16 cellular contexts compared by ENCODE assay signal in the genomic region with DNA sequence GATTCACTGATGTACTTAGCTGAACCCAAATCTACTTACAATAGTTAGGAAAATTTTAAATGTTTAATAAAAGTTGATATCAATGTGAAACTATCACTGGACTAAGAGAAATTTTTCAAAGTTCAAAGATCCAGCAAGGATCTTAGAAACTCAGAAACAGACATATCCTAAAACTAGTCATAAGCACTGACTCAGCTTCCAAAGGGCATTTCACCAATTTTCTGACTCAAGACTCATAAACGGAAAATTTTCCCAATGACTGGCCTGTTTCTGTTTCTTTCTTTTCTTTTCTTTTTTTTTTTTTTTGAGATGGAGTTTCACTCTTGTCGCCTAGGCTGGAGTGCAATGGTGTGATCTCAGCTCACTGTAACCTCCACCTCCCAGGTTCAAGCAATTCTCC.
DNase-seq lines count a peak whose midpoint lies in the region; ATAC-seq and TF ChIP-seq lines count a peak whose summit lies in the region.
"Had no signal": no experiment of that assay in that cellular context is flagged by ENCODE, and none has a peak within 500 bp of the region (broad histone marks: within the 10 kb centered on the region; RNA-seq: fewer than 3 reads in every experiment).

No MANE protein-coding gene starts in this region.

- peak overlapping the region; percentile 68 for H3K27ac Mint-ChIP-seq in activated T-cell treated with anti-CD3 and anti-CD28 coated beads, Interleukin-2, amount 50 U/mL, for 24 hours
- H3K27ac Mint-ChIP-seq in activated T-helper 2 cell treated with anti-CD3 and anti-CD28 coated beads, Interferon-gamma antibody, Interleukin-2, Interleukin-4, amounts not matched to agents 10 μg/mL and 5 μg/mL and 100 μg/mL, durations not matched to agents 14 hours and 24 hours and 36 hours = peak overlapping the region; percentile 11
- H3K27ac Mint-ChIP-seq: activated CD8-positive, alpha-beta T cell treated with anti-CD3 and anti-CD28 coated beads, Interleukin-2, amount 10 ng/mL, durations not matched to agents 7 days and 5 days had no signal

- peaks cover 42% of the 10 kb centered on the region for H3K4me1 Mint-ChIP-seq in activated T-cell treated with anti-CD3 and anti-CD28 coated beads, Interleukin-2, amount 50 U/mL, for 24 hours (ENCODE audit: low read depth)
- H3K4me1 Mint-ChIP-seq in activated T-helper 2 cell treated with anti-CD3 and anti-CD28 coated beads, Interferon-gamma antibody, Interleukin-2, Interleukin-4, amounts not matched to agents 10 μg/mL and 5 μg/mL and 100 μg/mL, durations not matched to agents 14 hours and 24 hours and 36 hours (ENCODE audit: low read depth) = peaks cover 49% of the 10 kb centered on the region

- no peak for TF ChIP-seq POLR2A in suprapubic skin (IDR thresholded peaks at IDR 0.05)

- no peaks in the 10 kb centered on the region for H3K27me3 ChIP-seq in suprapubic skin
- H3K27me3 ChIP-seq: cardiac muscle cell had no signal

- peaks cover 13% of the 10 kb centered on the region for H3K4me1 ChIP-seq in suprapubic skin

- no peak for ATAC-seq in HG03565 (IDR thresholded peaks at IDR 0.05; ENCODE audit: unreplicated experiment)
- ATAC-seq: activated CD8-positive, alpha-beta T cell treated with anti-CD3 and anti-CD28 coated beads, Interleukin-2, amount 10 ng/mL, durations not matched to agents 7 days and 5 days; lower lobe of right lung had no signal

- H3K9me3 Mint-ChIP-seq in activated T-cell treated with anti-CD3 and anti-CD28 coated beads, Interleukin-2, amount 50 U/mL, for 24 hours = no peaks in the 10 kb centered on the region
- no peaks in the 10 kb centered on the region for H3K9me3 Mint-ChIP-seq in activated T-helper 2 cell treated with anti-CD3 and anti-CD28 coated beads, Interferon-gamma antibody, Interleukin-2, Interleukin-4, amounts not matched to agents 10 μg/mL and 5 μg/mL and 100 μg/mL, durations not matched to agents 14 hours and 24 hours and 36 hours

- TF ChIP-seq EP300 in suprapubic skin (IDR thresholded peaks at IDR 0.05) = no peak

- no peak for DNase-seq in activated T-cell treated with anti-CD3 and anti-CD28 coated beads, Interleukin-2, amount 50 U/mL, for 24 hours
- DNase-seq in activated T-cell treated with anti-CD3 and anti-CD28 coated beads, Interleukin-2, amount 50 U/mL, for 48 hours = no peak
- DNase-seq in activated T-helper 2 cell treated with anti-CD3 and anti-CD28 coated beads, Interferon-gamma antibody, Interleukin-2, Interleukin-4, amounts not matched to agents 10 μg/mL and 5 μg/mL and 100 μg/mL, durations not matched to agents 14 hours and 24 hours and 36 hours (ENCODE audit: low spot score) = no peak
- DNase-seq in foreskin fibroblast (peak; percentile 60 to 83), suprapubic skin (ENCODE audit: low spot score in 2 of 2) (no peak), NCI-H2029 (lab: John Stamatoyannopoulos, UW) (no peak), dermis blood vessel endothelial cell (no peak)
- DNase-seq: activated CD8-positive, alpha-beta T cell treated with anti-CD3 and anti-CD28 coated beads, Interleukin-2, amount 10 ng/mL, durations not matched to agents 7 days and 5 days; GF-D8; GOT3; lower lobe of right lung; MV-4-11; NCI-H748 treated with DMSO at 0.1 percent for 48 hours; SW 1271 had no signal

- WGBS in suprapubic skin = 51% methylated on average over 2 of the region's 2 CpGs

- no peak overlapping the region for H3K4me3 Mint-ChIP-seq in activated T-cell treated with anti-CD3 and anti-CD28 coated beads, Interleukin-2, amount 50 U/mL, for 24 hours
- no peak overlapping the region for H3K4me3 Mint-ChIP-seq in activated T-helper 2 cell treated with anti-CD3 and anti-CD28 coated beads, Interferon-gamma antibody, Interleukin-2, Interleukin-4, amounts not matched to agents 10 μg/mL and 5 μg/mL and 100 μg/mL, durations not matched to agents 14 hours and 24 hours and 36 hours (ENCODE audit: low read depth)
- H3K4me3 Mint-ChIP-seq: activated CD8-positive, alpha-beta T cell treated with anti-CD3 and anti-CD28 coated beads, Interleukin-2, amount 10 ng/mL, durations not matched to agents 7 days and 5 days had no signal

- intact Hi-C loops in activated T-helper 2 cell treated with anti-CD3 and anti-CD28 coated beads, Interferon-gamma antibody, Interleukin-2, Interleukin-4, amounts not matched to agents 10 μg/mL and 5 μg/mL and 100 μg/mL, durations not matched to agents 14 hours and 24 hours and 36 hours (cut with micrococcal nuclease) = loop anchor here (1.0 to 5.0 kb wide), 2 partner anchors 13 to 536 kb away; no protein-coding TSS in a partner anchor

- H3K36me3 Mint-ChIP-seq in activated T-cell treated with anti-CD3 and anti-CD28 coated beads, Interleukin-2, amount 50 U/mL, for 24 hours (ENCODE audit: low read depth) = no peaks in the 10 kb centered on the region
- peaks cover 3% of the 10 kb centered on the region for H3K36me3 Mint-ChIP-seq in activated T-helper 2 cell treated with anti-CD3 and anti-CD28 coated beads, Interferon-gamma antibody, Interleukin-2, Interleukin-4, amounts not matched to agents 10 μg/mL and 5 μg/mL and 100 μg/mL, durations not matched to agents 14 hours and 24 hours and 36 hours (ENCODE audit: low read depth)

- H3K27ac ChIP-seq in suprapubic skin = peak overlapping the region; percentile 15
- H3K27ac ChIP-seq: cardiac muscle cell, lower lobe of right lung had no signal

- no peaks in the 10 kb centered on the region for H3K27me3 Mint-ChIP-seq in activated T-cell treated with anti-CD3 and anti-CD28 coated beads, Interleukin-2, amount 50 U/mL, for 24 hours
- H3K27me3 Mint-ChIP-seq in activated T-helper 2 cell treated with anti-CD3 and anti-CD28 coated beads, Interferon-gamma antibody, Interleukin-2, Interleukin-4, amounts not matched to agents 10 μg/mL and 5 μg/mL and 100 μg/mL, durations not matched to agents 14 hours and 24 hours and 36 hours (ENCODE audit: low read depth) = no peaks in the 10 kb centered on the region

- H3K9me3 ChIP-seq in suprapubic skin = no peaks in the 10 kb centered on the region
- H3K9me3 ChIP-seq: lower lobe of right lung had no signal

- H3K36me3 ChIP-seq in suprapubic skin = no peaks in the 10 kb centered on the region
- H3K36me3 ChIP-seq: lower lobe of right lung had no signal

- TF ChIP-seq CTCF in foreskin fibroblast (IDR thresholded peaks at IDR 0.05; ENCODE audit: low read depth, low read length) = no peak
- TF ChIP-seq CTCF in suprapubic skin (IDR thresholded peaks at IDR 0.05) = no peak

- H3K4me3 ChIP-seq in foreskin fibroblast (ENCODE audit: low read depth in 1 of 2, low read length in 2 of 2) = no peak overlapping the region
- H3K4me3 ChIP-seq in suprapubic skin = no peak overlapping the region
- H3K4me3 ChIP-seq: cardiac muscle cell, lower lobe of right lung had no signal

Comparison
In these comparisons a context has a peak if more than half of its experiments do, and no peak if none do; other contexts are left out.
1. DNase-seq: peak in foreskin fibroblast (2 of 2); none in activated T-cell treated with anti-CD3 and anti-CD28 coated beads, Interleukin-2, amount 50 U/mL, for 24 hours (single experiment), activated T-cell treated with anti-CD3 and anti-CD28 coated beads, Interleukin-2, amount 50 U/mL, for 48 hours (0 of 2), activated T-helper 2 cell treated with anti-CD3 and anti-CD28 coated beads, Interferon-gamma antibody, Interleukin-2, Interleukin-4, amounts not matched to agents 10 μg/mL and 5 μg/mL and 100 μg/mL, durations not matched to agents 14 hours and 24 hours and 36 hours (single experiment), suprapubic skin (0 of 2), NCI-H2029 (single experiment) and dermis blood vessel endothelial cell (single experiment).